ENCODE assay signal across 8 cellular contexts in genomic region chr12:25130741-25131188, GRCh38.
A peak's percentile ranks its signal among the peaks of the same experiment; 100 is the strongest.
DNase-seq lines count a peak whose midpoint lies in the region; TF ChIP-seq lines count a peak whose summit lies in the region.

No MANE protein-coding gene starts in this region.

- no peak overlapping the region for H3K9ac ChIP-seq in MM.1S (ENCODE audit: low read length)
- H3K9ac ChIP-seq in smooth muscle cell (ENCODE audit: low read depth): no peak overlapping the region

- no peaks in the 10 kb centered on the region for H3K4me1 ChIP-seq in MM.1S (ENCODE audit: low read length)
- H3K4me1 ChIP-seq in smooth muscle cell (ENCODE audit: low read depth): no peaks in the 10 kb centered on the region

- TF ChIP-seq CTCF in MM.1S (IDR thresholded peaks at IDR 0.05; ENCODE audit: low read length): peak; percentile 63
- TF ChIP-seq CTCF in foreskin fibroblast (IDR thresholded peaks at IDR 0.05; ENCODE audit: low read depth, low read length): peak; percentile 33
- TF ChIP-seq CTCF in smooth muscle cell (IDR thresholded peaks at IDR 0.05; ENCODE audit: borderline replicate concordance, insufficient read depth, poor library complexity, severe bottlenecking): peak; percentile 80

- H3K9me2 ChIP-seq in MM.1S (replicated peaks; ENCODE audit: insufficient read depth, low read length): no peaks in the 10 kb centered on the region

- no peak overlapping the region for H3K27ac ChIP-seq in MM.1S (ENCODE audit: low read length)
- H3K27ac ChIP-seq in smooth muscle cell (ENCODE audit: low read depth): no peak overlapping the region

- H3K9me3 ChIP-seq in MM.1S (replicated peaks; ENCODE audit: insufficient read depth, low read length) (no peaks in the 10 kb centered on the region), smooth muscle cell (replicated peaks; ENCODE audit: low read depth) (no peaks in the 10 kb centered on the region)

- H2AFZ ChIP-seq in MM.1S (ENCODE audit: low read length): no peak overlapping the region
- H2AFZ ChIP-seq in smooth muscle cell (ENCODE audit: low read depth): no peak overlapping the region

- DNase-seq in Daoy (ENCODE audit: low read depth) (peak; percentile 11), MM.1S (peak; percentile 74), SKM-1 (lab: John Stamatoyannopoulos, UW; ENCODE audit: unreplicated experiment) (peak; percentile 17), foreskin fibroblast (peak; percentile 14 to 61), smooth muscle cell (lab: John Stamatoyannopoulos, UW; ENCODE audit: unreplicated experiment) (no peak), H4 (ENCODE audit: low spot score) (no peak)
- no peak for DNase-seq in stimulated activated CD4-positive, alpha-beta T cell treated with anti-CD3 and anti-CD28 coated beads, Interleukin-12 subunit alpha, Interleukin-12 subunit beta, amount 100 ng/mL, for 4 hours
- DNase-seq in stimulated activated CD8-positive, alpha-beta memory T cell treated with anti-CD3 and anti-CD28 coated beads, Interleukin-4, amount 100 ng/mL, for 48 hours: no peak

- H3K27me3 ChIP-seq in MM.1S (replicated peaks; ENCODE audit: insufficient read depth, low read length): no peaks in the 10 kb centered on the region
- H3K27me3 ChIP-seq in smooth muscle cell (ENCODE audit: low read depth): no peaks in the 10 kb centered on the region

- H3K79me2 ChIP-seq in MM.1S (ENCODE audit: low read length) (no peaks in the 10 kb centered on the region), smooth muscle cell (ENCODE audit: low read depth) (no peaks in the 10 kb centered on the region)

- H3K4me2 ChIP-seq in MM.1S (ENCODE audit: low read depth, low read length) (no peak overlapping the region), smooth muscle cell (no peak overlapping the region)

- H3K4me3 ChIP-seq in MM.1S (ENCODE audit: low read length): no peak overlapping the region
- H3K4me3 ChIP-seq in foreskin fibroblast (ENCODE audit: low read depth in 1 of 2, low read length in 2 of 2): no peak overlapping the region
- no peak overlapping the region for H3K4me3 ChIP-seq in smooth muscle cell

- H3F3A ChIP-seq in MM.1S (ENCODE audit: insufficient read depth, low read length) (no peaks in the 10 kb centered on the region), smooth muscle cell (ENCODE audit: low read depth) (no peaks in the 10 kb centered on the region)

- H3K36me3 ChIP-seq in MM.1S (replicated peaks; ENCODE audit: insufficient read depth, low read length): no peaks in the 10 kb centered on the region
- no peaks in the 10 kb centered on the region for H3K36me3 ChIP-seq in smooth muscle cell (ENCODE audit: low read depth)

- H4K20me1 ChIP-seq in MM.1S (ENCODE audit: insufficient read depth, low read length) (no peaks in the 10 kb centered on the region), smooth muscle cell (ENCODE audit: low read depth) (no peaks in the 10 kb centered on the region)

Comparison
In these comparisons a context has a peak if more than half of its experiments do, and no peak if none do; other contexts are left out.
1. DNase-seq: peak in Daoy (single experiment), MM.1S (single experiment), SKM-1 (single experiment) and foreskin fibroblast (2 of 2); none in smooth muscle cell (single experiment), stimulated activated CD4-positive, alpha-beta T cell treated with anti-CD3 and anti-CD28 coated beads, Interleukin-12 subunit alpha, Interleukin-12 subunit beta, amount 100 ng/mL, for 4 hours (single experiment), stimulated activated CD8-positive, alpha-beta memory T cell treated with anti-CD3 and anti-CD28 coated beads, Interleukin-4, amount 100 ng/mL, for 48 hours (single experiment) and H4 (single experiment).
2. Peak in every context shown above with its lines, with median percentiles within 50 percentile points of each other: CTCF ChIP-seq.